Comparison of ENCODE assay signal across 1 cellular context in the genomic region with DNA sequence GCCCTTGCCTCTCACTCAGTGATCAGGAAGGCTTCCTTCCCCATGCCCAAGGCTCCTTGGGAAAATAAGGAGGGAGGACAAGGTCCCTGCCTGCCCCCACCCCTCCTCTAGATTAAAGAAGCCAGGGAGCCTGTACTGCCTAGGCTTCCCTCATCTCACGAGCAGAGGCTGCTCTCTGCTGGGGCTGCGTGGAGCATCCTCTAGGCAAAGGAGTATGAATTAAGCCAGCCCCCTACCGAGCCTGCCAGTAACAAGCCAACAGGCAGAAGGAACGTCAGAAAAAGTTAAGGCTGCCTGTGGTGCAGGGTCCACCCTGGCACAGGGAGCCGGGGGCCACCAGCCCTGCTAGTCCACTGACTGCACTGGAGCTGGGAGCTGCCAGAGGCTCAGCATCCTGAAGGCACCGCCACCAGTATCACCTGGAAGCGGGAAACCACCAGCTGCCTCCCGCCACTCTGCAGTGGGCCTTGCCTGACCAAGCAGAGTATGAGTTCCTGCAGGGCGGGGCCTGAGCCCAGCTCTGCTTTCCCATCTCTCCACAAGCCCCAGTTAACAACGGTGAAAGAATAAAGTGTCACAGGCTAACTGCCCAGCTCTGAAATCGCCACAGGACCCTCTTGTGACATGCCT.
TF ChIP-seq lines count a peak whose summit lies in the region.

No MANE protein-coding gene starts in this region.

TF ChIP-seq in WTC11, 78 proteins besides CTCF, POLR2A, EP300 and RAD21 (continued from another document):
- TF ChIP-seq, protein P1, sequence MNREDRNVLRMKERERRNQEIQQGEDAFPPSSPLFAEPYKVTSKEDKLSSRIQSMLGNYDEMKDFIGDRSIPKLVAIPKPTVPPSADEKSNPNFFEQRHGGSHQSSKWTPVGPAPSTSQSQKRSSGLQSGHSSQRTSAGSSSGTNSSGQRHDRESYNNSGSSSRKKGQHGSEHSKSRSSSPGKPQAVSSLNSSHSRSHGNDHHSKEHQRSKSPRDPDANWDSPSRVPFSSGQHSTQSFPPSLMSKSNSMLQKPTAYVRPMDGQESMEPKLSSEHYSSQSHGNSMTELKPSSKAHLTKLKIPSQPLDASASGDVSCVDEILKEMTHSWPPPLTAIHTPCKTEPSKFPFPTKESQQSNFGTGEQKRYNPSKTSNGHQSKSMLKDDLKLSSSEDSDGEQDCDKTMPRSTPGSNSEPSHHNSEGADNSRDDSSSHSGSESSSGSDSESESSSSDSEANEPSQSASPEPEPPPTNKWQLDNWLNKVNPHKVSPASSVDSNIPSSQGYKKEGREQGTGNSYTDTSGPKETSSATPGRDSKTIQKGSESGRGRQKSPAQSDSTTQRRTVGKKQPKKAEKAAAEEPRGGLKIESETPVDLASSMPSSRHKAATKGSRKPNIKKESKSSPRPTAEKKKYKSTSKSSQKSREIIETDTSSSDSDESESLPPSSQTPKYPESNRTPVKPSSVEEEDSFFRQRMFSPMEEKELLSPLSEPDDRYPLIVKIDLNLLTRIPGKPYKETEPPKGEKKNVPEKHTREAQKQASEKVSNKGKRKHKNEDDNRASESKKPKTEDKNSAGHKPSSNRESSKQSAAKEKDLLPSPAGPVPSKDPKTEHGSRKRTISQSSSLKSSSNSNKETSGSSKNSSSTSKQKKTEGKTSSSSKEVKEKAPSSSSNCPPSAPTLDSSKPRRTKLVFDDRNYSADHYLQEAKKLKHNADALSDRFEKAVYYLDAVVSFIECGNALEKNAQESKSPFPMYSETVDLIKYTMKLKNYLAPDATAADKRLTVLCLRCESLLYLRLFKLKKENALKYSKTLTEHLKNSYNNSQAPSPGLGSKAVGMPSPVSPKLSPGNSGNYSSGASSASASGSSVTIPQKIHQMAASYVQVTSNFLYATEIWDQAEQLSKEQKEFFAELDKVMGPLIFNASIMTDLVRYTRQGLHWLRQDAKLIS (CRISPR knock-in tag; IDR thresholded peaks at IDR 0.05; ENCODE audit: borderline replicate concordance) = no peak
